5 cellular contexts compared by ENCODE assay signal in genomic region chr18:49800491-49800890, GRCh38. TPM values are rescaled to one million over a fixed set of nuclear protein-coding genes. Genes with fewer than 3 reads are reported as not detected.
DNase-seq lines count a peak whose midpoint lies in the region; ATAC-seq, FAIRE-seq and TF ChIP-seq lines count a peak whose summit lies in the region.
"Not testable (repeated sequence)": the region's sequence is repeated elsewhere in the genome, so short reads cannot be mapped to it uniquely, and the experiment has no call there.

No MANE protein-coding gene starts in this region.

- not testable (repeated sequence) for FAIRE-seq in HepG2 (lab: Jason Lieb, UNC)

- TF ChIP-seq POLR2A in HepG2 (IDR thresholded peaks at IDR 0.05; ENCODE audit: insufficient read depth in 1 of 2, low read depth in 2 of 2, low read length in 2 of 2) = not testable (repeated sequence)

- WGBS in HepG2 (ENCODE audit: low lambda C conversion rate) = 32% methylated on average over 5 of the region's 5 CpGs

- not testable (repeated sequence) for H3K27me3 Mint-ChIP-seq in glutamatergic neuron (ENCODE audit: unreplicated experiment); neural crest cell (ENCODE audit: low read depth)

- in situ Hi-C loops in HepG2 (cut with HindIII; ENCODE audit: extremely low pct_ligation_motif_present, low pct_unique_long_range_greater_than_20kb) = not testable (repeated sequence)

- not testable (repeated sequence) for TF ChIP-seq EP300 in HepG2 (IDR thresholded peaks at IDR 0.05; ENCODE audit: low read depth in 2 of 2, low read length in 2 of 2); HepG2 (CRISPR knock-in tag; IDR thresholded peaks at IDR 0.05; ENCODE audit: borderline replicate concordance)

- not testable (repeated sequence) for H3K4me3 Mint-ChIP-seq in glutamatergic neuron (ENCODE audit: unreplicated experiment); neural crest cell

- TF ChIP-seq CTCF in WERI-Rb-1 (IDR thresholded peaks at IDR 0.05; ENCODE audit: low read depth, low read length); glutamatergic neuron (IDR thresholded peaks at IDR 0.05; ENCODE audit: partially characterized antibody, unreplicated experiment); left ventricle myocardium inferior (IDR thresholded peaks at IDR 0.05; ENCODE audit: borderline replicate concordance); HepG2 (CRISPR knock-in tag; IDR thresholded peaks at IDR 0.05); neural crest cell (conservative IDR thresholded peaks at IDR 0.05): not testable (repeated sequence)

- not testable (repeated sequence) for H3K36me3 Mint-ChIP-seq in glutamatergic neuron (ENCODE audit: unreplicated experiment)
- peaks cover 21% of the 10 kb centered on the region for H3K36me3 Mint-ChIP-seq in neural crest cell (ENCODE audit: low read depth)

- not testable (repeated sequence) for H3K9ac ChIP-seq in HepG2 (ENCODE audit: insufficient read depth, low read depth, low read length)

- H3K9me3 ChIP-seq in WERI-Rb-1 (ENCODE audit: severe bottlenecking); left ventricle myocardium inferior (replicated peaks); HepG2 (ENCODE audit: low read length): not testable (repeated sequence)

- H3K4me3 ChIP-seq in WERI-Rb-1 (ENCODE audit: low read depth, low read length); left ventricle myocardium inferior; HepG2 (replicated peaks in 1 of 3; ENCODE audit: insufficient read depth in 1 of 3, low read depth in 2 of 3, low read length in 3 of 3): not testable (repeated sequence)

- not testable (repeated sequence) for H2AFZ ChIP-seq in HepG2 (ENCODE audit: low read length)

- POLR2A ChIA-PET in HepG2 (lab: Yijun Ruan, JAX) = not testable (repeated sequence)

- peak; percentile 17 for DNase-seq in WERI-Rb-1
- DNase-seq in glutamatergic neuron; left ventricle myocardium inferior; HepG2 (ENCODE audit: low spot score); neural crest cell (ENCODE audit: low read depth, low spot score): not testable (repeated sequence)

- not testable (repeated sequence) for BruUV-seq in HepG2 (replicated peaks; lab: Mats Ljungman, UMichigan)

- TF ChIP-seq RAD21 in HepG2 (CRISPR knock-in tag; IDR thresholded peaks at IDR 0.05) = not testable (repeated sequence)

- H3K36me3 ChIP-seq in WERI-Rb-1 (peaks cover 18% of the 10 kb centered on the region), left ventricle myocardium inferior (peaks cover 33% of the 10 kb centered on the region), HepG2 (replicated peaks in 1 of 2; ENCODE audit: control insufficient read depth in 1 of 2, insufficient read depth in 2 of 2, low read length in 2 of 2) (peaks cover 4 to 37% of the 10 kb centered on the region in 2 experiments; a peak in 4 of 5 replicates)

- CTCF ChIA-PET in HepG2 (lab: Yijun Ruan, JAX; ENCODE audit: low intra/inter-chr PET ratio, low total read pairs) = not testable (repeated sequence)

- peak overlapping the region; percentile 30; the same call in 1 of the 2 replicates for H3K27ac ChIP-seq in WERI-Rb-1
- peak overlapping the region; percentile 47 for H3K27ac ChIP-seq in left ventricle myocardium inferior (replicated peaks)
- H3K27ac ChIP-seq in HepG2 (ENCODE audit: extremely low read length, insufficient read depth, low read length) = not testable (repeated sequence)

- H3K27ac Mint-ChIP-seq in glutamatergic neuron (ENCODE audit: unreplicated experiment) (peak overlapping the region; percentile 95), neural crest cell (ENCODE audit: unreplicated experiment) (peak overlapping the region; percentile 12)

- intact Hi-C loops in left ventricle myocardium inferior (cut with micrococcal nuclease); HepG2 (cut with micrococcal nuclease; ENCODE audit: unreplicated experiment): not testable (repeated sequence)

- H4K20me1 ChIP-seq in HepG2 (ENCODE audit: insufficient read depth, low read length) = not testable (repeated sequence)

- not testable (repeated sequence) for H3K9me3 Mint-ChIP-seq in glutamatergic neuron (ENCODE audit: unreplicated experiment); neural crest cell

- not testable (repeated sequence) for ATAC-seq in HepG2

- not testable (repeated sequence) for H3K4me1 Mint-ChIP-seq in glutamatergic neuron (ENCODE audit: low read depth, unreplicated experiment); neural crest cell

- not testable (repeated sequence) for H3K27me3 ChIP-seq in WERI-Rb-1 (ENCODE audit: insufficient read depth, low read depth, severe bottlenecking); left ventricle myocardium inferior (ENCODE audit: low read depth); HepG2 (ENCODE audit: control insufficient read depth in 1 of 2, insufficient read depth in 2 of 2, low read length in 2 of 2)

- H3K4me2 ChIP-seq in HepG2 (ENCODE audit: low read depth, low read length) = not testable (repeated sequence)

- H3K4me1 ChIP-seq in left ventricle myocardium inferior = peaks cover 43% of the 10 kb centered on the region
- peaks cover 20% of the 10 kb centered on the region for H3K4me1 ChIP-seq in HepG2 (ENCODE audit: insufficient read depth, low read length)

- peaks cover 25% of the 10 kb centered on the region for H3K79me2 ChIP-seq in HepG2 (ENCODE audit: insufficient read depth, low read length)

TF ChIP-seq in HepG2, 621 proteins besides CTCF, POLR2A, EP300 and RAD21 (continues in another document):
- TF ChIP-seq SP5 (CRISPR knock-in tag; IDR thresholded peaks at IDR 0.05; ENCODE audit: borderline replicate concordance, low read depth) (peak; percentile 60; the same call in 1 of the 2 replicates), PITX1 (CRISPR knock-in tag; IDR thresholded peaks at IDR 0.05) (0 out of 2 replicates have a peak, but pooled peaks have one; percentile 47), GATAD2A (CRISPR knock-in tag; IDR thresholded peaks at IDR 0.05) (0 out of 2 replicates have a peak, but pooled peaks have one; percentile 30), RARA (CRISPR knock-in tag; IDR thresholded peaks at IDR 0.05) (peak; percentile 23; the same call in 1 of the 2 replicates), SOX13 (CRISPR knock-in tag; conservative IDR thresholded peaks at IDR 0.05 in 1 of 2, IDR thresholded peaks at IDR 0.05 in 1 of 2) (peak in 1 of 2 experiments; percentile 80; a peak in 2 of 4 replicates), HNF4A (CRISPR knock-in tag; IDR thresholded peaks at IDR 0.05) (peak; percentile 32; the same call in 1 of the 2 replicates), FOXP1 (CRISPR knock-in tag; IDR thresholded peaks at IDR 0.05) (peak; percentile 18; the same call in 1 of the 2 replicates), SOX5 (CRISPR knock-in tag; IDR thresholded peaks at IDR 0.05; ENCODE audit: borderline replicate concordance) (peak; percentile 34; the same call in 1 of the 2 replicates)
- not testable (repeated sequence) for TF ChIP-seq SOX13, FOXP1 (IDR thresholded peaks at IDR 0.05)

RNA-seq across cellular contexts. Expression of gene ACAA2, which starts 12.8 kb away (rescaled TPM):
- total RNA-seq in glutamatergic neuron (ENCODE audit: unreplicated experiment) (109 TPM), left ventricle myocardium inferior (287 TPM), HepG2 (2016; rRNA removed; fragmentation: Illumina TruSeq; extraction: Trizol) (182 and 269 TPM in 2 replicates), neural crest cell (67.5 and 73.0 TPM in 2 replicates)
- 66.8 and 71.6 TPM in 2 replicates for total RNA-seq in HepG2 (2016; cell fraction: cytosol; rRNA removed; fragmentation: Illumina TruSeq; extraction: Trizol; ENCODE audit: low read depth)
- 184 and 258 TPM in 2 replicates for total RNA-seq in HepG2 (2016; cell fraction: insoluble cytoplasmic fraction; rRNA removed; fragmentation: Illumina TruSeq; extraction: Trizol)
- 178 and 187 TPM in 2 replicates for total RNA-seq in HepG2 (2016; cell fraction: membrane; rRNA removed; fragmentation: Illumina TruSeq; extraction: Trizol)
- total RNA-seq in HepG2 (2016; cell fraction: nucleus; rRNA removed; fragmentation: Illumina TruSeq; extraction: Trizol) = 79.1 and 82.2 TPM in 2 replicates
- 35.5 and 51.6 TPM in 2 replicates for polyA plus RNA-seq in HepG2 (2011; rRNA removed)
- 33.7 and 51.5 TPM in 2 replicates for polyA plus RNA-seq in HepG2 (2011; cell fraction: cytosol; rRNA removed)
- 16.7 and 21.8 TPM in 2 replicates for polyA plus RNA-seq in HepG2 (2011; cell fraction: nucleus; rRNA removed)
- 88.9 and 134 TPM in 2 replicates for polyA plus RNA-seq in HepG2 (2012)
- polyA plus RNA-seq in HepG2 (2016; cell fraction: cytosol; fragmentation: Illumina TruSeq; extraction: Trizol; ENCODE audit: low read depth) = 103 and 113 TPM in 2 replicates
- polyA plus RNA-seq in HepG2 (2016; cell fraction: insoluble cytoplasmic fraction; fragmentation: Illumina TruSeq; extraction: Trizol; ENCODE audit: low read depth) = 244 and 251 TPM in 2 replicates
- polyA plus RNA-seq in HepG2 (2016; cell fraction: membrane; fragmentation: Illumina TruSeq; extraction: Trizol; ENCODE audit: low read depth) = 158 and 166 TPM in 2 replicates
- polyA plus RNA-seq in HepG2 (2016; cell fraction: nucleus; fragmentation: Illumina TruSeq; extraction: Trizol; ENCODE audit: insufficient read depth, low read depth) = 102 and 114 TPM in 2 replicates
- 17.9 and 23.0 TPM in 2 replicates for polyA minus RNA-seq in HepG2 (2011; rRNA and poly(A)+ RNA removed; ENCODE audit: low replicate concordance)
- polyA minus RNA-seq in HepG2 (2011; cell fraction: cytosol; rRNA and poly(A)+ RNA removed) = 25.4 and 27.8 TPM in 2 replicates
- 27.8 and 29.3 TPM in 2 replicates for polyA minus RNA-seq in HepG2 (2011; cell fraction: nucleus; rRNA and poly(A)+ RNA removed)
